1 cellular context compared by ENCODE assay signal in the genomic region with DNA sequence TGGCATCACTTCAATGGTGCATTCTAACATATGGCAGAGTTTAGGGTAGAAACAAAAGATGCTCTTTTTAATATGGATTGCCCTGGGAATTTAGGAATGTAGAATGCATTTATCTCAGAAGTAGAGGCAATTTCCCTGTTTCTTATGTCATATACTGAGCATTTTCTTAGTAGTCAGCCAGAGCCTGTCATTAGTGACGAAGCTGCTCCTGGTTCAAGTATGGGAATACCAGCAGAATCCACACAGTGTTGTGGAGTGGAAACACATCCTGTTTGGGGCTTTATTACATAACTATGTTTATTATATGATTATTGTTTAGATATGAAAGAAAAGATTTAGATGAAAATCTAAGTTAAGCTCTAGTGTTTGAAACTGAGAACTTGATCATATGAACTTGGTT.
TF ChIP-seq lines count a peak whose summit lies in the region.

No MANE protein-coding gene starts in this region.

TF ChIP-seq in H1, 55 proteins besides CTCF, POLR2A, EP300 and RAD21:
- no peak for TF ChIP-seq SIX5 (IDR thresholded peaks at IDR 0.05; ENCODE audit: low read depth, low read length)
